Comparison of ENCODE assay signal across 8 cellular contexts in the genomic region with DNA sequence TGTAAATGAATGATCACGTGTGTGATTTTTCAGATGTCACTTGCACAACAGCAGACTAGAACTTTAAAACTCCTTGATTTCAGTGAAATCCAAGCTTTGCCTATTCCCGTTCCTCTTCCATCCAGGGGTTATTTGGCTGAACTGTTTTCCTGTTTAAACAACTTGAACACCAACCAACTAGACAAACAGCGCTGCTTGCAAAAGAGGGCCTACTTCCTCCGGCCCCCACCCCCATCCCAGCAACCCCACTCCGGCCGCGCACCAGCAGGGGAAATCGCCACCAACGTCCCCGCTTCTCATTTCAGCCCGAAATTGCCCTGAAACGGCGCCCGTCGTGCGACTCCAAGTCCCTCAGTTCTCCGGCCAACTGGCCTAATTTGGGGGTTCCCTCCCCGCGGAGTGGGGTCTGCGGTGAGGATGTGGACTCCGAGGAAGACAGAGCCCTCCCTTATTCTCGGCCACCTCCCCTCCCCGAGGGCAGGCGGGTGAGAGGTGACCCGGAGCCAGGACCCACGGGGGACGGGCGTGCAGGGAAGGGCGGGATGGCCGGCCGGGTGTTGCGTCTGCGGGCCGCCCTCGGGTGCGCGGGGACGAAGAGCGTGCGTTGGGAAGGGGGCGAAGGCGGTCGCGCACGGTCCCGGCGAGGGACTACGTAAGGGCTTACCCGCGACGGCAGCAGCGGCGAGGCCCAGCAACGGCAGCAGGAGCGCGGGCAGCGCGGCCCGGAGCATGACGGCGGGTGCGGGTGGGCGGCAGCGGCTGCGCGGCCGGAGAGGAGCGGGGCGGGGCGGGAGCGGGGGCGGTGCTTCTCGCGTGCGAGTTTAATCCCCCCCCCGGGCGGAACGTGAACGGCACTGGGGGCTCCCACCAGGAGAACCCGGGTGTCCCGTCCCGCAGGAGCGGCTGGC. TPM values are rescaled to one million over a fixed set of nuclear protein-coding genes. Genes with fewer than 3 reads are reported as not detected.
DNase-seq lines count a peak whose midpoint lies in the region; ATAC-seq, FAIRE-seq and TF ChIP-seq lines count a peak whose summit lies in the region.

A gene with protein sequence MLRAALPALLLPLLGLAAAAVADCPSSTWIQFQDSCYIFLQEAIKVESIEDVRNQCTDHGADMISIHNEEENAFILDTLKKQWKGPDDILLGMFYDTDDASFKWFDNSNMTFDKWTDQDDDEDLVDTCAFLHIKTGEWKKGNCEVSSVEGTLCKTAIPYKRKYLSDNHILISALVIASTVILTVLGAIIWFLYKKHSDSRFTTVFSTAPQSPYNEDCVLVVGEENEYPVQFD (minus strand): TSS at position 741 of the 908 bp plus-strand sequence. CDS start 10 bp downstream, at position 731.

- intact Hi-C loops in GM12878 (cut with micrococcal nuclease; ENCODE audit: unreplicated experiment): loop anchor here (5.0 kb wide), 2 partner anchors 125 to 170 kb away; no protein-coding TSS in a partner anchor
- intact Hi-C loops in sciatic nerve (cut with DNase I): no loop called here

- TF ChIP-seq CTCF in AG10803 (conservative IDR thresholded peaks at IDR 0.05; ENCODE audit: low read length) (no peak), GM12878 (IDR thresholded peaks at IDR 0.05 in 2 of 3, conservative IDR thresholded peaks at IDR 0.05 in 1 of 3; ENCODE audit: control insufficient read depth in 2 of 3, extremely low read depth in 1 of 3, insufficient read depth in 1 of 3, low read depth in 3 of 3, low read length in 3 of 3) (no peak)

- POLR2A ChIA-PET in GM12878 (lab: Charles Lee): no interaction called here

- TF ChIP-seq EP300 in GM12878 (IDR thresholded peaks at IDR 0.05; ENCODE audit: borderline replicate concordance in 1 of 2, control insufficient read depth in 1 of 2, low read depth in 2 of 2, low read length in 2 of 2): no peak

- DNase-seq in AG10803 (ENCODE audit: low read depth) (peak; percentile 54), SW480 (ENCODE audit: low spot score) (peak; percentile 27), GM12878 (ENCODE audit: low read depth, low spot score) (no peak), sciatic nerve (ENCODE audit: low spot score) (peak; percentile 90), NCI-H1048 (lab: John Stamatoyannopoulos, UW) (no peak)

- SMC1A ChIA-PET in GM12878 (lab: Charles Lee; ENCODE audit: uncharacterized antibody, unreplicated experiment): interaction anchor here (1.1 to 3.4 kb wide), 5 partner anchors 68 to 142 kb away, joined by 3 to 13 read pairs (median 3); no protein-coding TSS in a partner anchor

- TF ChIP-seq RAD21 in GM12878 (IDR thresholded peaks at IDR 0.05; ENCODE audit: insufficient read depth, low read depth, low read length): no peak

- BruUV-seq in GM12878 (replicated peaks; lab: Mats Ljungman, UMichigan): no TSS peak

- no peaks in the 10 kb centered on the region for H3K27me3 ChIP-seq in GM12878 (replicated peaks in 1 of 2; ENCODE audit: control insufficient read depth in 2 of 2, insufficient read depth in 2 of 2, low read length in 1 of 2)

- H3K27ac ChIP-seq in GM12878 (ENCODE audit: control insufficient read depth, insufficient read depth): no peak within 1 kb of the TSS

- no peaks in the 10 kb centered on the region for H3K36me3 ChIP-seq in GM12878 (ENCODE audit: control insufficient read depth in 2 of 2, insufficient read depth in 2 of 2, low read length in 1 of 2)

- peak within 1 kb of the TSS; percentile 59 for H3K9ac ChIP-seq in GM12878 (ENCODE audit: control insufficient read depth, insufficient read depth, low read length)

- peak; percentile 71 for TF ChIP-seq POLR2A in GM12878 (IDR thresholded peaks at IDR 0.05; ENCODE audit: low read depth, low read length)

- no peaks in the 10 kb centered on the region for H3K9me3 ChIP-seq in GM12878 (replicated peaks; ENCODE audit: control insufficient read depth, insufficient read depth, low read length)

- H3K79me2 ChIP-seq in GM12878 (ENCODE audit: control insufficient read depth, insufficient read depth, low read length): no peaks in the 10 kb centered on the region

- H3K4me2 ChIP-seq in GM12878 (ENCODE audit: control insufficient read depth, insufficient read depth): peak within 1 kb of the TSS; percentile 88

- CTCF ChIA-PET in GM12878 (lab: Yijun Ruan, JAX): interaction anchor here (2.3 kb wide), 1 partner anchor 142 kb away, joined by 6 read pairs; no protein-coding TSS in a partner anchor

- RAD21 ChIA-PET in GM12878 (lab: Charles Lee; ENCODE audit: unreplicated experiment): no interaction called here

- H4K20me1 ChIP-seq in GM12878 (ENCODE audit: control insufficient read depth, insufficient read depth): no peaks in the 10 kb centered on the region

- peak; percentile 54 for ATAC-seq in GM18858 (IDR thresholded peaks at IDR 0.05; ENCODE audit: unreplicated experiment)
- peak; percentile 56 for ATAC-seq in HG03108 (IDR thresholded peaks at IDR 0.05; ENCODE audit: unreplicated experiment)
- ATAC-seq in GM12878: peak; percentile 85
- ATAC-seq in sciatic nerve: peak; percentile 84

- in situ Hi-C loops in GM12878 (cut with MboI): no loop called here

- H3K4me3 ChIP-seq in AG10803 (ENCODE audit: low read length) (peak within 1 kb of the TSS; percentile 87), GM12878 (peak within 1 kb of the TSS; percentile 77), iPS-11a (ENCODE audit: low read depth, low read length) (peak within 1 kb of the TSS; percentile 65)

- H2AFZ ChIP-seq in GM12878 (ENCODE audit: control insufficient read depth, low read depth, low read length): peak within 1 kb of the TSS; percentile 83

- FAIRE-seq in GM12878 (lab: Jason Lieb, UNC): no peak

- WGBS in GM12878 (ENCODE audit: insufficient coverage, insufficient replicate concordance, low lambda C conversion rate, missing lambda C conversion rate): 2% methylated on average over 71 of the region's 83 CpGs

- no peaks in the 10 kb centered on the region for H3K4me1 ChIP-seq in GM12878 (ENCODE audit: control insufficient read depth, insufficient read depth, low read length)

TF ChIP-seq in GM12878, 131 proteins besides CTCF, POLR2A, EP300 and RAD21:
- peak; percentile 49; the same call in 1 of the 2 replicates for TF ChIP-seq POLR2AphosphoS5 (IDR thresholded peaks at IDR 0.05; ENCODE audit: low read length)
- TF ChIP-seq RAD51 (IDR thresholded peaks at IDR 0.05): 0 out of 2 replicates have a peak, but pooled peaks have one; percentile 20
- 0 out of 2 replicates have a peak, but pooled peaks have one; percentile 33 for TF ChIP-seq DPF2 (IDR thresholded peaks at IDR 0.05)
- peak; percentile 50; the same call in 1 of the 2 replicates for TF ChIP-seq BACH1 (IDR thresholded peaks at IDR 0.05; ENCODE audit: borderline replicate concordance)
- TF ChIP-seq RUNX3 (IDR thresholded peaks at IDR 0.05; ENCODE audit: low read length): 0 out of 2 replicates have a peak, but pooled peaks have one; percentile 27
- TF ChIP-seq HDAC6 (IDR thresholded peaks at IDR 0.05; ENCODE audit: unreplicated experiment): no peak
- no peak for TF ChIP-seq NRF1 (conservative IDR thresholded peaks at IDR 0.05; ENCODE audit: low read depth, low read length)
- peak in 1 of 2 experiments; percentile 73; a peak in 1 of 3 replicates for TF ChIP-seq EGR1 (IDR thresholded peaks at IDR 0.05; ENCODE audit: borderline replicate concordance in 1 of 2, low read depth in 2 of 2, low read length in 2 of 2)
- TF ChIP-seq IKZF1 (conservative IDR thresholded peaks at IDR 0.05): peak; percentile 69
- no peak for TF ChIP-seq CHD4 (IDR thresholded peaks at IDR 0.05)
- TF ChIP-seq, protein P1, sequence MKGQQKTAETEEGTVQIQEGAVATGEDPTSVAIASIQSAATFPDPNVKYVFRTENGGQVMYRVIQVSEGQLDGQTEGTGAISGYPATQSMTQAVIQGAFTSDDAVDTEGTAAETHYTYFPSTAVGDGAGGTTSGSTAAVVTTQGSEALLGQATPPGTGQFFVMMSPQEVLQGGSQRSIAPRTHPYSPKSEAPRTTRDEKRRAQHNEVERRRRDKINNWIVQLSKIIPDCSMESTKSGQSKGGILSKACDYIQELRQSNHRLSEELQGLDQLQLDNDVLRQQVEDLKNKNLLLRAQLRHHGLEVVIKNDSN (IDR thresholded peaks at IDR 0.05; ENCODE audit: borderline replicate concordance, extremely low read length, insufficient read depth, low read depth, low read length): no peak
- TF ChIP-seq YY1 (IDR thresholded peaks at IDR 0.05; ENCODE audit: low read depth, low read length): 0 out of 2 replicates have a peak, but pooled peaks have one; percentile 15
- peak; percentile 34 to 82; a peak in 2 of 4 replicates for TF ChIP-seq BHLHE40 (IDR thresholded peaks at IDR 0.05; ENCODE audit: borderline replicate concordance in 1 of 2, low read depth in 2 of 2, low read length in 1 of 2)
- peak; percentile 45; the same call in 1 of the 2 replicates for TF ChIP-seq LARP7 (IDR thresholded peaks at IDR 0.05)
- peak; percentile 59; the same call in 1 of the 2 replicates for TF ChIP-seq POLR2AphosphoS2 (IDR thresholded peaks at IDR 0.05; ENCODE audit: low read depth, low read length)

RNA-seq across cellular contexts. Expression of the gene that starts here (rescaled TPM):
- total RNA-seq in GM12878 (2013; cell fraction: nucleolus; rRNA removed): 3.4 and 3.8 TPM in 2 replicates
- total RNA-seq in GM12878 (2014; rRNA removed) (2.9 and 4.0 TPM in 2 replicates), GM12878 (2014; rRNA removed; fragmentation: Illumina TruSeq; extraction: Trizol) (3.4 and 3.7 TPM in 2 replicates), GM12878 (2021) (2.1 and 2.2 TPM in 2 replicates), sciatic nerve (47.1 TPM)
- 0.76 TPM for polyA plus RNA-seq in GM12878 (2011; ENCODE audit: low read depth)
- polyA plus RNA-seq in GM12878 (2011; rRNA removed) (3.1 and 5.0 TPM in 2 replicates), GM12878 (2014; fragmentation: Illumina TruSeq; extraction: Trizol) (3.2 and 4.0 TPM in 2 replicates), GM12878 (2014; fragmentation: Nextera tagmentation; extraction: Ambion mirVana) (under 1 TPM; 0.48 to 0.64 TPM), GM12878 (2014; rRNA removed) (1.4 and 2.0 TPM in 2 replicates), GM12878 (2016; fragmentation: Nextera tagmentation; extraction: Ambion mirVana) (1 to 10 TPM in 1 of 2 experiments, under 1 TPM in 1; 0.66 to 1.5 TPM)
- 1.2 and 1.4 TPM in 2 replicates for polyA plus RNA-seq in GM12878 (2011; cell fraction: cytosol; rRNA removed)
- 2.1 and 2.5 TPM in 2 replicates for polyA plus RNA-seq in GM12878 (2011; cell fraction: nucleus; rRNA removed)
- polyA plus RNA-seq in GM12878 (2012): 1.7 and 1.9 TPM in 2 replicates
- 1.0 and 1.8 TPM in 2 replicates for polyA minus RNA-seq in GM12878 (2011; rRNA and poly(A)+ RNA removed)
- 0.40 and 1.0 TPM in 2 replicates for polyA minus RNA-seq in GM12878 (2011; cell fraction: cytosol; rRNA and poly(A)+ RNA removed)
- 1.1 and 1.3 TPM in 2 replicates for polyA minus RNA-seq in GM12878 (2011; cell fraction: nucleus; rRNA and poly(A)+ RNA removed)

Comparison
In these comparisons a context has a peak if more than half of its experiments do, and no peak if none do; other contexts are left out.
1. DNase-seq: peak in AG10803 (single experiment), SW480 (single experiment) and sciatic nerve (single experiment); none in GM12878 (single experiment) and NCI-H1048 (single experiment).
2. Peak in every context shown above with its lines, with median percentiles within 50 percentile points of each other: H3K4me3 ChIP-seq and ATAC-seq.